Comparison of ENCODE assay signal across 1 cellular context in genomic region chr3:105526349-105527111, GRCh38.
TF ChIP-seq lines count a peak whose summit lies in the region.

No MANE protein-coding gene starts in this region.

TF ChIP-seq in WTC11, 78 proteins besides CTCF, POLR2A, EP300 and RAD21 (continued from another document):
- TF ChIP-seq OVOL2 (CRISPR knock-in tag; IDR thresholded peaks at IDR 0.05; ENCODE audit: borderline replicate concordance) (no peak), ZNF317 (CRISPR knock-in tag; IDR thresholded peaks at IDR 0.05; ENCODE audit: borderline replicate concordance, low read depth) (no peak), KAT7 (CRISPR knock-in tag; IDR thresholded peaks at IDR 0.05; ENCODE audit: borderline replicate concordance) (no peak)
